In genomic region chr1:185497177-185497576, GRCh38 we compare ENCODE assay signal across 25 cellular contexts.
"Had no signal": no experiment of that assay in that cellular context is flagged by ENCODE, and none has a peak within 500 bp of the region (broad histone marks: within the 10 kb centered on the region; RNA-seq: fewer than 3 reads in every experiment).

No MANE protein-coding gene starts in this region.

- H3K27me3 ChIP-seq: esophagus squamous epithelium, gastrocnemius medialis, heart right ventricle, left lung had no signal

- ATAC-seq: effector memory CD8-positive, alpha-beta T cell; esophagus mucosa; gastrocnemius medialis; heart right ventricle; left cardiac atrium; left lung; left ventricle myocardium superior; lower lobe of right lung; naive thymus-derived CD4-positive, alpha-beta T cell had no signal

- H3K27ac Mint-ChIP-seq: effector memory CD8-positive, alpha-beta T cell; endodermal cell; mesothelial cell of epicardium; naive thymus-derived CD4-positive, alpha-beta T cell had no signal

- H3K9me3 Mint-ChIP-seq: effector memory CD8-positive, alpha-beta T cell; endodermal cell had no signal

- H3K27ac ChIP-seq: coronary artery, epithelial cell of prostate, esophagus squamous epithelium, gastrocnemius medialis, heart right ventricle, left lung, lower lobe of right lung had no signal

- H3K4me3 Mint-ChIP-seq: effector memory CD8-positive, alpha-beta T cell; endodermal cell; mesothelial cell of epicardium; naive thymus-derived CD4-positive, alpha-beta T cell had no signal

- DNase-seq: effector CD8-positive, alpha-beta T cell; effector memory CD8-positive, alpha-beta T cell; endodermal cell; erythroblast; esophagus squamous epithelium; foreskin fibroblast; foreskin melanocyte; gastrocnemius medialis; glutamatergic neuron; head of caudate nucleus; heart right ventricle; hippocampal formation; left cardiac atrium; left lung; left ventricle myocardium superior; lower lobe of right lung; mesenchymal stem cell; naive thymus-derived CD4-positive, alpha-beta T cell had no signal

- H3K36me3 ChIP-seq: esophagus squamous epithelium, gastrocnemius medialis, heart right ventricle, left lung, lower lobe of right lung had no signal

- H3K4me3 ChIP-seq: coronary artery, esophagus squamous epithelium, gastrocnemius medialis, heart right ventricle, left lung, lower lobe of right lung had no signal

- H3K4me1 Mint-ChIP-seq: endodermal cell had no signal

- H3K36me3 Mint-ChIP-seq: mesothelial cell of epicardium had no signal

- FAIRE-seq: endometrium, islet of Langerhans, keratinocyte had no signal
